ENCODE assay signal across 10 cellular contexts in the genomic region with DNA sequence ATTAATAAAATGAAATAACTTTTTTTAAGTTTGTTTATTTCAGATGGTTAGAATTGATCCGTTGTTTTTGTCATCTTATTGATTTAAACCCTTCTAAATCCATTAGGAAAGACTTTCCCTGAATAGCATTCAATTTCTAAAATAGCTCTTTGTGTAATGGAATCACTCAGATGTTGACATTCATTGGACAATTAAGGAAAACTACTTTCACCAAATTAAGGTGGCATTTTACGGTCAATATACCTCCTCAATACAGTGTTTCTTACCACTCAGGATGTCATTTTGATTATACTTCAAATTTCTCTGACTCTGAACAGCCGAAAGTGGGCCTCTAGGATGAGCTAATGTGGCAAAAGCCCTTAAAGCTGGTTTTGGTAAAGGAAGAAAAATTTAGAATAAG. TPM values are rescaled to one million over a fixed set of nuclear protein-coding genes. Genes with fewer than 3 reads are reported as not detected.
A peak's percentile ranks its signal among the peaks of the same experiment; 100 is the strongest.
DNase-seq lines count a peak whose midpoint lies in the region; ATAC-seq and TF ChIP-seq lines count a peak whose summit lies in the region.
"Had no signal": no experiment of that assay in that cellular context is flagged by ENCODE, and none has a peak within 500 bp of the region (broad histone marks: within the 10 kb centered on the region; RNA-seq: fewer than 3 reads in every experiment).

No MANE protein-coding gene starts in this region.

- H3K27ac ChIP-seq in BLaER1 (0 out of 2 replicates have a peak overlapping the region, but pooled peaks have one; percentile 95), KMS-11 (no peak overlapping the region), heart right ventricle (peak overlapping the region in 2 of 10 donors; percentile 2 to 95)

- POLR2A ChIA-PET in MCF 10A (lab: Yijun Ruan, JAX): interaction anchor here (0.5 to 10.1 kb wide), 5 partner anchors 10 to 320 kb away, joined by 3 to 238 read pairs (median 3); a partner anchor contains a TSS

- peaks cover 34% of the 10 kb centered on the region for H3K79me2 ChIP-seq in KMS-11 (ENCODE audit: insufficient read depth, low read depth)

- CTCF ChIA-PET in MCF 10A (lab: Yijun Ruan, JAX): interaction anchor here (2.8 kb wide), 1 partner anchor 170 kb away, joined by 9 read pairs; no protein-coding TSS in a partner anchor

- intact Hi-C loops in MCF 10A (cut with micrococcal nuclease) (no loop called here), heart right ventricle (cut with DNase I) (loop anchor here in 1 of 10 donors (10.0 kb wide), 1 partner anchor 265 kb away; a partner anchor contains a TSS)

- DNase-seq in MCF 10A (ENCODE audit: unreplicated experiment): no peak
- DNase-seq in superior temporal gyrus (ENCODE audit: extremely low spot score): no peak
- DNase-seq in heart right ventricle: no peak
- DNase-seq: heart left ventricle; stimulated activated CD4-positive, alpha-beta T cell treated with anti-CD3 and anti-CD28 coated beads, Interleukin-4, amount 100 ng/mL, for 4 hours had no signal

- H3K27me3 ChIP-seq in BLaER1 (no peaks in the 10 kb centered on the region), KMS-11 (ENCODE audit: insufficient read depth, low read depth) (no peaks in the 10 kb centered on the region), mucosa of stomach (ENCODE audit: control insufficient read depth, insufficient read depth, low read length) (no peaks in the 10 kb centered on the region), heart right ventricle (no peaks in the 10 kb centered on the region)
- H3K27me3 ChIP-seq: heart left ventricle had no signal

- peaks cover 27% of the 10 kb centered on the region for H3K4me1 Mint-ChIP-seq in MCF 10A (ENCODE audit: insufficient read depth, unreplicated experiment)

- peaks cover 51% of the 10 kb centered on the region for H3K4me1 ChIP-seq in BLaER1
- peaks cover 27% of the 10 kb centered on the region for H3K4me1 ChIP-seq in KMS-11 (ENCODE audit: low read depth, poor library complexity, severe bottlenecking)
- peaks cover 16% of the 10 kb centered on the region for H3K4me1 ChIP-seq in mucosa of stomach (ENCODE audit: control insufficient read depth, insufficient read depth, low read length)
- H3K4me1 ChIP-seq in heart right ventricle: peaks cover 0 to 67% (median 48%) of the 10 kb centered on the region in 9 donors

- H3K9ac ChIP-seq in BLaER1 (peak overlapping the region; percentile 95), KMS-11 (no peak overlapping the region), mucosa of stomach (ENCODE audit: low read length) (peak overlapping the region; percentile 96)

- 76 to 77% methylated on average over 3 of the region's 3 CpGs for WGBS in heart right ventricle, 2 donors

- H3K36me3 ChIP-seq in BLaER1 (peaks cover 41% of the 10 kb centered on the region), KMS-11 (ENCODE audit: insufficient read depth) (no peaks in the 10 kb centered on the region; the same call in 1 of the 2 replicates), mucosa of stomach (ENCODE audit: control insufficient read depth, insufficient read depth, low read length) (no peaks in the 10 kb centered on the region), heart right ventricle (peaks cover 0 to 41% (median 11%) of the 10 kb centered on the region in 9 donors)

- H3K4me3 ChIP-seq in BLaER1: peak overlapping the region; percentile 92
- no peak overlapping the region for H3K4me3 ChIP-seq in KMS-11 (IDR thresholded peaks at IDR 0.05; ENCODE audit: insufficient read depth, low read depth, low read length)
- H3K4me3 ChIP-seq in mucosa of stomach (ENCODE audit: low read length): no peak overlapping the region
- H3K4me3 ChIP-seq in heart right ventricle: peak overlapping the region in 5 of 10 donors; percentile 87 to 97 (median 96)

- no TSS peak for BruUV-seq in MCF 10A (replicated peaks; lab: Mats Ljungman, UMichigan)

- TF ChIP-seq CTCF in KMS-11 (conservative IDR thresholded peaks at IDR 0.05; ENCODE audit: low read depth, low read length) (no peak), MCF 10A (IDR thresholded peaks at IDR 0.05; ENCODE audit: unreplicated experiment) (no peak), heart right ventricle (IDR thresholded peaks at IDR 0.05) (no peak)

- no peaks in the 10 kb centered on the region for H3K27me3 Mint-ChIP-seq in MCF 10A (ENCODE audit: insufficient read depth, unreplicated experiment)

- ATAC-seq in GM19023 (IDR thresholded peaks at IDR 0.05; ENCODE audit: unreplicated experiment) (no peak), GM21526 (IDR thresholded peaks at IDR 0.05; ENCODE audit: low FRiP score, unreplicated experiment) (no peak), heart right ventricle (no peak)
- ATAC-seq: heart left ventricle had no signal

- H3K4me2 ChIP-seq in BLaER1 (peak overlapping the region; percentile 94), KMS-11 (peak overlapping the region; percentile 50)

- no peak overlapping the region for H2AFZ ChIP-seq in KMS-11 (ENCODE audit: low read depth)

- peak overlapping the region; percentile 92 for H3K27ac Mint-ChIP-seq in MCF 10A (ENCODE audit: low read depth, unreplicated experiment)

- peaks cover 57% of the 10 kb centered on the region for H3K36me3 Mint-ChIP-seq in MCF 10A (ENCODE audit: insufficient read depth, unreplicated experiment)

- no peaks in the 10 kb centered on the region for H3K9me3 Mint-ChIP-seq in MCF 10A (ENCODE audit: unreplicated experiment)

- peak overlapping the region; percentile 92 for H3K4me3 Mint-ChIP-seq in MCF 10A (ENCODE audit: unreplicated experiment)

- H3K9me3 ChIP-seq in BLaER1 (peaks cover 5% of the 10 kb centered on the region; the same call in 1 of the 2 replicates), mucosa of stomach (ENCODE audit: control insufficient read depth, low read length) (no peaks in the 10 kb centered on the region), heart right ventricle (no peaks in the 10 kb centered on the region)
- H3K9me3 ChIP-seq: heart left ventricle had no signal

- H4K20me1 ChIP-seq in BLaER1 (peaks cover 58% of the 10 kb centered on the region), KMS-11 (ENCODE audit: insufficient read depth) (0 out of 2 replicates have a peak, but pooled peaks cover 3% of the 10 kb centered on the region)

RNA-seq across cellular contexts. Expression of a gene that starts 1.8 kb away (rescaled TPM):
- 120 and 128 TPM in 2 replicates for total RNA-seq in MCF 10A (2022)
- total RNA-seq in heart right ventricle: 10 to 100 TPM; 18.6 to 46.6 (median 21.1) TPM
- polyA plus RNA-seq in heart right ventricle: 10 to 100 TPM; 25.5 to 32.7 TPM

RNA-seq across cellular contexts. Expression of a gene that starts 9.4 kb away (rescaled TPM):
- total RNA-seq in MCF 10A (2022) (869 and 1,431 TPM in 2 replicates), heart right ventricle (100 to 1,000 TPM; 613 to 968 (median 724) TPM)
- 1,000 to 10,000 TPM; 1,020 to 3,398 TPM for polyA plus RNA-seq in heart right ventricle
